In the genomic region with DNA sequence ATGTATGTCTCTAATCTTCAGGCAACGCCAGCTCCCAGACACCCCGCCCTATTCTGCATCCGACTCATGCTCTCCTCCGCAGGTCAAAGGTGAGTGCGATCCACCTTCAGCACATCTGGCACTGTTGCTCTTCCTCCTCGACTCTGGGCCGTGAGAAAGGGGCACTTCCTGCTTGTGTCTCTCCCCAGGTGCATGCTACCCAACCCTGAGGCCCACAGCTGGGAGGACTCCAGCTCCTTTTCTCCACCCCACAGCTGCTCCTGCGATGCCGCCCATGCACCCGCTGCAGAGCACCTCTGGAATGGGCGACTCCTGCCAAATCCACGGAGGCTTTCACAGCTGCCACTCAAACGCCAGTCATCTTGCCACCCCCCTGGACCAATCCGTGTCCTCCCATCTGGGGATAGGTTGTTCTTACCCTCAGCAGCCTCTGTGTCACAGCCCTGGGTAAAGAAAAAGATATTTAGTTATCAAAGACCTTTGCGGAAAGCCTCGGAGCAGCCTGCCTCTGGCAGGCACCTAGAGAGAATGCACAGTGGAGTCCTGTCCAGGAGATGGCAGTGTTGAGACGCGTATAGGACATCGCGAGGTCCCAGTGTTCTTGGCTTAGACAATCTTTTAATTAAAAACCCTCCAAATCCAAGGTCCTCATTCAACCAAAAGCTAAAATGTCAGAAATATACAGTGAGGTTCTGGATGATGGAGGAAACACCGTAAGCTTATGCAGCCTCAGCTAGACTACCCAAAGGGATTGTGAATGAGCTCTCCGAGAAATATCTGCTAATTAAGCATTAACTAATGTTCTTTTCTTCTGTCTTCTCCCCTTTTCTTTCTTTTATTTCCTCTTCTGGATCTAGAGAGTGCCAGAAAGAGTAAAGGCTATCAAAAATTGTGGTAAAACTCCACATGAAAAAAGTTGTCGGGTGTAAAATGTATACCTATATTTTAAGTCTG, we compare ENCODE assay signal across 8 cellular contexts. TPM values are rescaled to one million over a fixed set of nuclear protein-coding genes. Genes with fewer than 3 reads are reported as not detected.
DNase-seq lines count a peak whose midpoint lies in the region; ATAC-seq, FAIRE-seq and TF ChIP-seq lines count a peak whose summit lies in the region.

No MANE protein-coding gene starts in this region.

- no peaks in the 10 kb centered on the region for H3K9me2 ChIP-seq in neural cell (ENCODE audit: insufficient read depth, low read length)

- H3K4me1 ChIP-seq in esophagus muscularis mucosa, result peaks cover 6 to 9% (median 7%) of the 10 kb centered on the region in 4 donors

- H3K79me2 ChIP-seq in neural cell (replicated peaks; ENCODE audit: insufficient read depth, low read length), result no peaks in the 10 kb centered on the region

- no peak overlapping the region for H3K27ac ChIP-seq in esophagus muscularis mucosa (replicated peaks in 1 of 4)
- no peak overlapping the region for H3K27ac ChIP-seq in neural cell (ENCODE audit: low read length)

- no peak for FAIRE-seq in D721Med (lab: Jason Lieb, UNC)

- H4K20me1 ChIP-seq in neural cell (ENCODE audit: insufficient read depth), result no peaks in the 10 kb centered on the region

- no peak overlapping the region for H2AFZ ChIP-seq in neural cell (ENCODE audit: low read depth, low read length)

- TF ChIP-seq POLR2A in esophagus muscularis mucosa (IDR thresholded peaks at IDR 0.05; ENCODE audit: low read depth), result no peak

- H3K9me3 ChIP-seq in esophagus muscularis mucosa (no peaks in the 10 kb centered on the region), neural cell (ENCODE audit: low read length) (no peaks in the 10 kb centered on the region)

- DNase-seq in D721Med (ENCODE audit: insufficient read length, low spot score), result peak; percentile 60
- DNase-seq in HT-29 (ENCODE audit: low spot score), result peak; percentile 96
- DNase-seq in NOMO-1 treated with DMSO at 0.1 percent for 48 hours (lab: John Stamatoyannopoulos, UW; ENCODE audit: unreplicated experiment), result peak; percentile 62
- peak; percentile 63 for DNase-seq in activated CD8-positive, alpha-beta memory T cell treated with anti-CD3 and anti-CD28 coated beads, Interleukin-2, amount 50 U/mL, for 4 hours
- no peak for DNase-seq in esophagus muscularis mucosa (ENCODE audit: extremely low spot score)
- DNase-seq in stimulated activated naive CD8-positive, alpha-beta T cell treated with anti-CD3 and anti-CD28 coated beads, Interleukin-15, Interleukin-2, amounts not matched to agents 100 U/mL and 50 U/mL, for 24 hours, result peak; percentile 67

- intact Hi-C loops in esophagus muscularis mucosa (cut with DNase I), result loop anchor here (2.0 kb wide), 1 partner anchor 698 kb away; no protein-coding TSS in a partner anchor

- H3K4me3 ChIP-seq in esophagus muscularis mucosa, result peak overlapping the region; percentile 18 to 46 (median 28)
- no peak overlapping the region for H3K4me3 ChIP-seq in neural cell (ENCODE audit: low read length)

- peak; percentile 96 for ATAC-seq in GM21390 (IDR thresholded peaks at IDR 0.05; ENCODE audit: unreplicated experiment)
- peak; percentile 86 for ATAC-seq in stimulated activated naive CD8-positive, alpha-beta T cell treated with anti-CD3 and anti-CD28 coated beads, Interleukin-15, Interleukin-2, amounts not matched to agents 100 U/mL and 50 U/mL, for 24 hours

- H3K27me3 ChIP-seq in esophagus muscularis mucosa, result peaks cover 0 to 16% (median 3%) of the 10 kb centered on the region in 4 donors
- no peaks in the 10 kb centered on the region for H3K27me3 ChIP-seq in neural cell (ENCODE audit: insufficient read depth, low read depth, low read length)

- H3K9ac ChIP-seq in neural cell (ENCODE audit: low read length), result no peak overlapping the region

- WGBS in esophagus muscularis mucosa, result 28% methylated on average over 22 of the region's 23 CpGs

- TF ChIP-seq CTCF in D721Med (IDR thresholded peaks at IDR 0.05; ENCODE audit: insufficient read depth, missing control alignments), result peak; percentile 95
- peak; percentile 81 to 89 (median 85) for TF ChIP-seq CTCF in esophagus muscularis mucosa (IDR thresholded peaks at IDR 0.05)
- peak; percentile 94 for TF ChIP-seq CTCF in neural cell (IDR thresholded peaks at IDR 0.05; ENCODE audit: poor library complexity, severe bottlenecking)

- H3K36me3 ChIP-seq in esophagus muscularis mucosa, result no peaks in the 10 kb centered on the region
- H3K36me3 ChIP-seq in neural cell (ENCODE audit: insufficient read depth, low read length), result no peaks in the 10 kb centered on the region

- no peaks in the 10 kb centered on the region for H3F3A ChIP-seq in neural cell (ENCODE audit: insufficient read depth, low read length, poor library complexity, severe bottlenecking)

- TF ChIP-seq RAD21 in neural cell (conservative IDR thresholded peaks at IDR 0.05), result peak; percentile 96

- no peak for TF ChIP-seq EP300 in esophagus muscularis mucosa (IDR thresholded peaks at IDR 0.05)
- TF ChIP-seq EP300 in neural cell (conservative IDR thresholded peaks at IDR 0.05; ENCODE audit: poor library complexity, severe bottlenecking), result no peak

- H3K4me2 ChIP-seq in neural cell (ENCODE audit: low read length), result no peak overlapping the region

TF ChIP-seq in neural cell, 6 proteins besides CTCF, POLR2A, EP300 and RAD21:
- no peak for TF ChIP-seq REST (IDR thresholded peaks at IDR 0.05; ENCODE audit: borderline replicate concordance)
- no peak for TF ChIP-seq MXI1 (conservative IDR thresholded peaks at IDR 0.05; ENCODE audit: poor library complexity, severe bottlenecking)
- peak; percentile 97 for TF ChIP-seq SMC3 (conservative IDR thresholded peaks at IDR 0.05; ENCODE audit: poor library complexity)
- no peak for TF ChIP-seq EZH2 (IDR thresholded peaks at IDR 0.05; ENCODE audit: borderline replicate concordance, insufficient read depth, low read length, poor library complexity, severe bottlenecking)
- TF ChIP-seq POLR2AphosphoS5 (IDR thresholded peaks at IDR 0.05), result no peak
- no peak for TF ChIP-seq TAF1 (IDR thresholded peaks at IDR 0.05; ENCODE audit: low read depth)

RNA-seq across cellular contexts. Expression of gene MYRFL, which starts 54.3 kb away (rescaled TPM):
- total RNA-seq in HT-29 (2014; rRNA removed; shearing (Covaris generic)), result 13.2 and 14.8 TPM in 2 replicates
- total RNA-seq in esophagus muscularis mucosa, result not detected
- not detected in 2 replicates for polyA plus RNA-seq in neural cell
- polyA minus RNA-seq in neural cell, result not detected in 2 replicates

Comparison
In these comparisons a context has a peak if more than half of its experiments do, and no peak if none do; other contexts are left out.
1. RNA of gene MYRFL, which starts 54.3 kb away (total RNA-seq): 13.2 to 14.8 TPM in HT-29; not detected in esophagus muscularis mucosa; every median in the first group is over 10 times any median in the second.
2. Peak in every context shown above with its lines, with median percentiles within 50 percentile points of each other: CTCF ChIP-seq.